14 cellular contexts compared by ENCODE assay signal in genomic region chr3:5155241-5155640, GRCh38. TPM values are rescaled to one million over a fixed set of nuclear protein-coding genes. Genes with fewer than 3 reads are reported as not detected.
DNase-seq lines count a peak whose midpoint lies in the region; ATAC-seq lines count a peak whose summit lies in the region.
"Had no signal": no experiment of that assay in that cellular context is flagged by ENCODE, and none has a peak within 500 bp of the region (broad histone marks: within the 10 kb centered on the region; RNA-seq: fewer than 3 reads in every experiment).

No MANE protein-coding gene starts in this region.

- H3K4me1 Mint-ChIP-seq in stimulated activated naive CD8-positive, alpha-beta T cell treated with anti-CD3 and anti-CD28 coated beads, Interleukin-15, Interleukin-2, amounts not matched to agents 100 ng/mL and 50 ng/mL, for 24 hours (ENCODE audit: low read depth): peaks cover 81% of the 10 kb centered on the region
- H3K4me1 Mint-ChIP-seq in IgD-negative memory B cell (peaks cover 46 to 63% (median 55%) of the 10 kb centered on the region in 3 donors), memory B cell (peaks cover 37% of the 10 kb centered on the region)

- H3K27me3 Mint-ChIP-seq in stimulated activated naive CD8-positive, alpha-beta T cell treated with anti-CD3 and anti-CD28 coated beads, Interleukin-15, Interleukin-2, amounts not matched to agents 100 ng/mL and 50 ng/mL, for 24 hours: no peaks in the 10 kb centered on the region
- no peaks in the 10 kb centered on the region for H3K27me3 Mint-ChIP-seq in IgD-negative memory B cell
- no peaks in the 10 kb centered on the region for H3K27me3 Mint-ChIP-seq in memory B cell
- H3K27me3 Mint-ChIP-seq: CD8-positive, alpha-beta memory T cell had no signal

- no peak overlapping the region for H3K4me3 Mint-ChIP-seq in stimulated activated naive CD8-positive, alpha-beta T cell treated with anti-CD3 and anti-CD28 coated beads, Interleukin-15, Interleukin-2, amounts not matched to agents 100 ng/mL and 50 ng/mL, for 24 hours
- H3K4me3 Mint-ChIP-seq in IgD-negative memory B cell: peak overlapping the region in 1 of 4 donors; percentile 25
- no peak overlapping the region for H3K4me3 Mint-ChIP-seq in memory B cell

- H3K36me3 Mint-ChIP-seq in stimulated activated naive CD8-positive, alpha-beta T cell treated with anti-CD3 and anti-CD28 coated beads, Interleukin-15, Interleukin-2, amounts not matched to agents 100 ng/mL and 50 ng/mL, for 24 hours (ENCODE audit: low read depth): peaks cover 39% of the 10 kb centered on the region
- H3K36me3 Mint-ChIP-seq in IgD-negative memory B cell (peaks cover 17% of the 10 kb centered on the region), memory B cell (peaks cover 20% of the 10 kb centered on the region)

- ATAC-seq in stimulated activated naive CD8-positive, alpha-beta T cell treated with anti-CD3 and anti-CD28 coated beads, Interleukin-15, Interleukin-2, amounts not matched to agents 100 U/mL and 50 U/mL, for 24 hours: no peak
- no peak for ATAC-seq in memory B cell (ENCODE audit: low read depth)
- ATAC-seq: A549 had no signal

- peak overlapping the region; percentile 68 for H3K27ac Mint-ChIP-seq in stimulated activated naive CD8-positive, alpha-beta T cell treated with anti-CD3 and anti-CD28 coated beads, Interleukin-15, Interleukin-2, amounts not matched to agents 100 ng/mL and 50 ng/mL, for 24 hours
- peak overlapping the region in 2 of 3 donors; percentile 42 to 46 for H3K27ac Mint-ChIP-seq in IgD-negative memory B cell
- H3K27ac Mint-ChIP-seq in memory B cell: peak overlapping the region; percentile 53

- H3K9me3 Mint-ChIP-seq in stimulated activated naive CD8-positive, alpha-beta T cell treated with anti-CD3 and anti-CD28 coated beads, Interleukin-15, Interleukin-2, amounts not matched to agents 100 ng/mL and 50 ng/mL, for 24 hours: no peaks in the 10 kb centered on the region
- H3K9me3 Mint-ChIP-seq in IgD-negative memory B cell (no peaks in the 10 kb centered on the region), memory B cell (no peaks in the 10 kb centered on the region)
- H3K9me3 Mint-ChIP-seq: CD8-positive, alpha-beta memory T cell had no signal

- DNase-seq in stimulated activated naive CD8-positive, alpha-beta T cell treated with anti-CD3 and anti-CD28 coated beads, Interleukin-15, Interleukin-2, amounts not matched to agents 100 U/mL and 50 U/mL, for 24 hours: no peak
- DNase-seq in memory B cell (ENCODE audit: low spot score in 2 of 2) (no peak), NOMO-1 treated with dmso at 0.1 percent for 144 hours (lab: John Stamatoyannopoulos, UW; ENCODE audit: unreplicated experiment) (no peak), hepatic stellate cell (ENCODE audit: low spot score) (no peak), cortex of kidney (lab: John Stamatoyannopoulos, UW) (no peak)
- DNase-seq: BE2C; Caco-2; CD8-positive, alpha-beta memory T cell; DND-41; GDM1; HCEC 1CT had no signal

RNA-seq across cellular contexts. Expression of gene EDEM1, which starts 32.3 kb away (rescaled TPM):
- polyA plus RNA-seq in IgD-negative memory B cell: 58.4 TPM

RNA-seq across cellular contexts. Expression of gene ARL8B, which starts 33.1 kb away (rescaled TPM):
- 43.4 TPM for polyA plus RNA-seq in IgD-negative memory B cell
